33 cellular contexts compared by ENCODE assay signal in genomic region chr16:13772782-13773181, GRCh38.
"Had no signal": no experiment of that assay in that cellular context is flagged by ENCODE, and none has a peak within 500 bp of the region (broad histone marks: within the 10 kb centered on the region; RNA-seq: fewer than 3 reads in every experiment).

No MANE protein-coding gene starts in this region.

- ATAC-seq: activated naive CD4-positive, alpha-beta T cell treated with anti-CD3 and anti-CD28 coated beads, Interleukin-2, amount 50 U/mL, for 72 hours; activated naive CD8-positive, alpha-beta T cell treated with anti-CD3 and anti-CD28 coated beads, Interleukin-2, amount 50 U/mL, for 24 hours; activated T-cell treated with anti-CD3 and anti-CD28 coated beads, Interleukin-2, amount 50 U/mL, for 4 hours; activated T-cell treated with anti-CD3 and anti-CD28 coated beads, Interleukin-2, amount 50 U/mL, for 72 hours; activated T-helper 17 cell treated with anti-CD3 and anti-CD28 coated beads, Interleukin-2, amount 50 U/mL, for 72 hours; body of pancreas had no signal

- H3K4me3 ChIP-seq: adrenal gland, ascending aorta, body of pancreas, breast epithelium, cardiac muscle cell had no signal

- H3K27me3 ChIP-seq: adrenal gland, ascending aorta, body of pancreas, brain microvascular endothelial cell, cardiac muscle cell had no signal

- H3K36me3 ChIP-seq: adrenal gland, ascending aorta, brain microvascular endothelial cell, breast epithelium, cardiac muscle cell had no signal

- H3K4me1 ChIP-seq: adrenal gland, ascending aorta, body of pancreas, breast epithelium had no signal

- H3K9me3 ChIP-seq: adrenal gland, ascending aorta, body of pancreas had no signal

- H3K27ac ChIP-seq: adrenal gland, ascending aorta, body of pancreas, brain microvascular endothelial cell, breast epithelium, cardiac muscle cell had no signal

- FAIRE-seq: astrocyte, bronchial epithelial cell had no signal

- DNase-seq: activated effector memory CD4-positive, alpha-beta T cell treated with anti-CD3 and anti-CD28 coated beads, Interleukin-2, amount 50 U/mL, for 16 hours; activated effector memory CD4-positive, alpha-beta T cell treated with Interleukin-2 at 50 U/mL for 16 hours; activated gamma-delta T cell; activated gamma-delta T cell treated with Interleukin-2 at 50 U/mL for 16 hours; activated naive CD4-positive, alpha-beta T cell; activated naive CD4-positive, alpha-beta T cell treated with anti-CD3 and anti-CD28 coated beads for 36 hours; activated naive CD4-positive, alpha-beta T cell treated with anti-CD3 and anti-CD28 coated beads, Interleukin-2, amount 10 ng/mL, durations not matched to agents 7 days and 5 days; activated naive CD4-positive, alpha-beta T cell treated with anti-CD3 and anti-CD28 coated beads, Interleukin-2, amount 50 U/mL, for 16 hours; activated naive CD4-positive, alpha-beta T cell treated with Interleukin-2 at 50 U/mL for 16 hours; activated naive CD8-positive, alpha-beta T cell treated with anti-CD3 and anti-CD28 coated beads for 36 hours; activated naive CD8-positive, alpha-beta T cell treated with anti-CD3 and anti-CD28 coated beads, Interleukin-2, amount 10 ng/mL, durations not matched to agents 7 days and 5 days; activated naive CD8-positive, alpha-beta T cell treated with anti-CD3 and anti-CD28 coated beads, Interleukin-2, amount 50 U/mL, for 24 hours; activated T-cell treated with anti-CD3 and anti-CD28 coated beads, Interleukin-2, amount 50 U/mL, for 24 hours; activated T-cell treated with anti-CD3 and anti-CD28 coated beads, Interleukin-2, amount 50 U/mL, for 4 hours; activated T-cell treated with anti-CD3 and anti-CD28 coated beads, Interleukin-2, amount 50 U/mL, for 48 hours; activated T-cell treated with anti-CD3 and anti-CD28 coated beads, Interleukin-2, amount 50 U/mL, for 72 hours; adrenal gland; amniotic stem cell; amygdala; anterior cingulate cortex; aorta; body of pancreas; brain microvascular endothelial cell; caudate nucleus; central memory CD4-positive, alpha-beta T cell; cerebellar nuclear complex had no signal
